In genomic region chr12:27179399-27180214, GRCh38 we compare ENCODE assay signal across 9 cellular contexts.
DNase-seq lines count a peak whose midpoint lies in the region; ATAC-seq and TF ChIP-seq lines count a peak whose summit lies in the region.
"Had no signal": no experiment of that assay in that cellular context is flagged by ENCODE, and none has a peak within 500 bp of the region (broad histone marks: within the 10 kb centered on the region; RNA-seq: fewer than 3 reads in every experiment).

No MANE protein-coding gene starts in this region.

- H3K27ac ChIP-seq in HUES64 (ENCODE audit: low read depth, low read length), result peak overlapping the region; percentile 37; the same call in 1 of the 2 replicates
- peak overlapping the region; percentile 67 to 85 (median 78) for H3K27ac ChIP-seq in gastroesophageal sphincter
- peak overlapping the region; percentile 99 for H3K27ac ChIP-seq in smooth muscle cell (ENCODE audit: low read depth)
- H3K27ac ChIP-seq in OCI-LY7 (ENCODE audit: low read depth, low read length, poor library complexity, severe bottlenecking), result no peak overlapping the region
- H3K27ac ChIP-seq: cardiac muscle cell had no signal

- H3K4me1 ChIP-seq in HUES64 (ENCODE audit: insufficient read depth, low read length), result peaks cover 9% of the 10 kb centered on the region; the same call in 1 of the 2 replicates
- H3K4me1 ChIP-seq in gastroesophageal sphincter, result peaks cover 9 to 35% (median 12%) of the 10 kb centered on the region in 3 donors
- peaks cover 33% of the 10 kb centered on the region for H3K4me1 ChIP-seq in smooth muscle cell (ENCODE audit: low read depth)
- no peaks in the 10 kb centered on the region for H3K4me1 ChIP-seq in OCI-LY7 (ENCODE audit: insufficient read depth, low read length, poor library complexity, severe bottlenecking)

- H4K20me1 ChIP-seq in smooth muscle cell (ENCODE audit: low read depth), result no peaks in the 10 kb centered on the region
- H4K20me1 ChIP-seq in OCI-LY7 (ENCODE audit: insufficient read depth, low read length), result no peaks in the 10 kb centered on the region

- intact Hi-C loops in activated CD4-positive, alpha-beta T cell treated with anti-CD3 and anti-CD28 coated beads for 36 hours (cut with DNase I, micrococcal nuclease), result loop anchor here (1.0 to 10.0 kb wide), 8 partner anchors 29 to 643 kb away; partner anchors contain the start of genes FGFR1OP2 (in 1 of the 2), INTS13 (in 1 of the 2), STK38L (in 1 of the 2) and TM7SF3 (in 1 of the 2)
- intact Hi-C loops in activated B cell treated with CpG ODN at 0.5 μM for 24 hours (cut with micrococcal nuclease) (loop anchor here (1.0 to 2.0 kb wide), 2 partner anchors 41 to 65 kb away; partner anchors contain the start of gene STK38L), OCI-LY7 (cut with micrococcal nuclease; ENCODE audit: unreplicated experiment) (no loop called here)

- no peaks in the 10 kb centered on the region for H3K9me3 Mint-ChIP-seq in activated CD4-positive, alpha-beta T cell treated with anti-CD3 and anti-CD28 coated beads for 36 hours (ENCODE audit: low read depth)
- no peaks in the 10 kb centered on the region for H3K9me3 Mint-ChIP-seq in activated B cell treated with CpG ODN at 0.5 μM for 24 hours

- no TSS peak for BruUV-seq in OCI-LY7 (replicated peaks; lab: Mats Ljungman, UMichigan)

- no peak for TF ChIP-seq CTCF in activated B cell treated with CpG ODN at 0.5 μM for 24 hours (IDR thresholded peaks at IDR 0.05)
- no peak for TF ChIP-seq CTCF in gastroesophageal sphincter (IDR thresholded peaks at IDR 0.05)
- no peak for TF ChIP-seq CTCF in smooth muscle cell (IDR thresholded peaks at IDR 0.05; ENCODE audit: borderline replicate concordance, insufficient read depth, poor library complexity, severe bottlenecking)
- no peak for TF ChIP-seq CTCF in OCI-LY7 (conservative IDR thresholded peaks at IDR 0.05; ENCODE audit: low read length)

- H3K27me3 ChIP-seq in HUES64 (ENCODE audit: insufficient read depth, low read length), result no peaks in the 10 kb centered on the region
- H3K27me3 ChIP-seq in gastroesophageal sphincter, result no peaks in the 10 kb centered on the region
- no peaks in the 10 kb centered on the region for H3K27me3 ChIP-seq in smooth muscle cell (ENCODE audit: low read depth)

- H3K4me3 ChIP-seq in HUES64 (ENCODE audit: low read length) (no peak overlapping the region), gastroesophageal sphincter (no peak overlapping the region), smooth muscle cell (no peak overlapping the region), OCI-LY7 (ENCODE audit: low read depth, low read length, poor library complexity, severe bottlenecking) (no peak overlapping the region)
- H3K4me3 ChIP-seq: cardiac muscle cell had no signal

- no peaks in the 10 kb centered on the region for H3K27me3 Mint-ChIP-seq in activated CD4-positive, alpha-beta T cell treated with anti-CD3 and anti-CD28 coated beads for 36 hours
- H3K27me3 Mint-ChIP-seq in activated B cell treated with CpG ODN at 0.5 μM for 24 hours, result no peaks in the 10 kb centered on the region

- peak; percentile 58 for DNase-seq in activated CD4-positive, alpha-beta T cell treated with anti-CD3 and anti-CD28 coated beads for 36 hours
- DNase-seq in activated CD4-positive, alpha-beta T cell treated with anti-CD3 and anti-CD28 coated beads, Interleukin-2, amount 50 U/mL, for 1 hour, result no peak
- DNase-seq in activated B cell treated with CpG ODN at 0.5 μM for 24 hours, result no peak
- DNase-seq in smooth muscle cell (lab: John Stamatoyannopoulos, UW; ENCODE audit: unreplicated experiment), result no peak
- no peak for DNase-seq in OCI-LY7 (ENCODE audit: low spot score)

- WGBS in HUES64, result 84% methylated on average over 6 of the region's 6 CpGs
- WGBS in gastroesophageal sphincter (ENCODE audit: low coverage in 1 of 2), 2 donors, result 67 to 70% methylated on average over 6 of the region's 6 CpGs
- 19% methylated on average over 6 of the region's 6 CpGs for WGBS in smooth muscle cell (ENCODE audit: low lambda C conversion rate)

- H3K9ac ChIP-seq in HUES64 (ENCODE audit: low read depth, low read length) (peak overlapping the region; percentile 17; the same call in 1 of the 2 replicates), smooth muscle cell (ENCODE audit: low read depth) (peak overlapping the region; percentile 85)

- no peaks in the 10 kb centered on the region for H3K36me3 ChIP-seq in HUES64 (ENCODE audit: insufficient read depth, low read length)
- H3K36me3 ChIP-seq in gastroesophageal sphincter, result no peaks in the 10 kb centered on the region
- no peaks in the 10 kb centered on the region for H3K36me3 ChIP-seq in smooth muscle cell (ENCODE audit: low read depth)
- no peaks in the 10 kb centered on the region for H3K36me3 ChIP-seq in OCI-LY7 (ENCODE audit: insufficient read depth, low read length)
- H3K36me3 ChIP-seq: cardiac muscle cell had no signal

- peak overlapping the region; percentile 7 for H3K4me3 Mint-ChIP-seq in activated CD4-positive, alpha-beta T cell treated with anti-CD3 and anti-CD28 coated beads for 36 hours
- peak overlapping the region; percentile 46 for H3K4me3 Mint-ChIP-seq in activated B cell treated with CpG ODN at 0.5 μM for 24 hours

- peaks cover 40% of the 10 kb centered on the region for H3F3A ChIP-seq in smooth muscle cell (ENCODE audit: low read depth)

- CTCF ChIA-PET in activated CD4-positive, alpha-beta T cell treated with anti-CD3 and anti-CD28 coated beads for 36 hours (lab: Charles Lee), result interaction anchor here (0.6 to 1.6 kb wide), 8 partner anchors 13 to 647 kb away, joined by 3 to 6 read pairs (median 3); no protein-coding TSS in a partner anchor
- CTCF ChIA-PET in activated B cell treated with CpG ODN at 0.5 μM for 24 hours (lab: Charles Lee) (interaction anchor here (1.0 to 1.1 kb wide), 2 partner anchors 64 to 126 kb away, joined by 3 read pairs; partner anchors contain the start of gene STK38L), OCI-LY7 (lab: Charles Lee; ENCODE audit: unreplicated experiment) (no interaction called here)

- H3K79me2 ChIP-seq in smooth muscle cell (ENCODE audit: low read depth) (no peaks in the 10 kb centered on the region), OCI-LY7 (ENCODE audit: insufficient read depth, low read depth, low read length) (no peaks in the 10 kb centered on the region)

- peak; percentile 95 for ATAC-seq in activated CD4-positive, alpha-beta T cell treated with anti-CD3 and anti-CD28 coated beads for 36 hours
- ATAC-seq in GM21737 (IDR thresholded peaks at IDR 0.05; ENCODE audit: unreplicated experiment) (peak; percentile 86), activated B cell treated with CpG ODN at 0.5 μM for 24 hours (ENCODE audit: low read depth) (peak; percentile 97), gastroesophageal sphincter (peak; percentile 95)

- H3K9me2 ChIP-seq in OCI-LY7 (ENCODE audit: insufficient read depth, low read length), result no peaks in the 10 kb centered on the region

- H3K4me1 Mint-ChIP-seq in activated CD4-positive, alpha-beta T cell treated with anti-CD3 and anti-CD28 coated beads for 36 hours, result peaks cover 41% of the 10 kb centered on the region
- peaks cover 18% of the 10 kb centered on the region for H3K4me1 Mint-ChIP-seq in activated B cell treated with CpG ODN at 0.5 μM for 24 hours

- H3K4me2 ChIP-seq in smooth muscle cell (peak overlapping the region; percentile 75), OCI-LY7 (ENCODE audit: low read length) (no peak overlapping the region)

- TF ChIP-seq EP300 in gastroesophageal sphincter (IDR thresholded peaks at IDR 0.05), result no peak

- peak overlapping the region; percentile 90 for H3K27ac Mint-ChIP-seq in activated CD4-positive, alpha-beta T cell treated with anti-CD3 and anti-CD28 coated beads for 36 hours
- H3K27ac Mint-ChIP-seq in activated B cell treated with CpG ODN at 0.5 μM for 24 hours, result peak overlapping the region; percentile 65

- H3K9me3 ChIP-seq in HUES64 (ENCODE audit: insufficient read depth, low read depth, low read length) (no peaks in the 10 kb centered on the region), gastroesophageal sphincter (no peaks in the 10 kb centered on the region), smooth muscle cell (replicated peaks; ENCODE audit: low read depth) (no peaks in the 10 kb centered on the region), OCI-LY7 (ENCODE audit: low read length) (no peaks in the 10 kb centered on the region)

- POLR2A ChIA-PET in activated CD4-positive, alpha-beta T cell treated with anti-CD3 and anti-CD28 coated beads for 36 hours (lab: Charles Lee), result interaction anchor here (0.6 to 1.2 kb wide), 3 partner anchors 11 to 127 kb away, joined by 3 to 4 read pairs (median 4); no protein-coding TSS in a partner anchor
- POLR2A ChIA-PET in activated B cell treated with CpG ODN at 0.5 μM for 24 hours (lab: Charles Lee) (interaction anchor here (1.2 kb wide), 1 partner anchor 42 kb away, joined by 3 read pairs; no protein-coding TSS in a partner anchor), OCI-LY7 (lab: Charles Lee) (interaction anchor here (0.6 to 0.8 kb wide), 3 partner anchors 21 to 611 kb away, joined by 3 read pairs; no protein-coding TSS in a partner anchor)

- H2AFZ ChIP-seq in smooth muscle cell (ENCODE audit: low read depth), result no peak overlapping the region
- no peak overlapping the region for H2AFZ ChIP-seq in OCI-LY7 (ENCODE audit: low read length)

- H3K36me3 Mint-ChIP-seq in activated CD4-positive, alpha-beta T cell treated with anti-CD3 and anti-CD28 coated beads for 36 hours (ENCODE audit: low read depth), result no peaks in the 10 kb centered on the region
- H3K36me3 Mint-ChIP-seq in activated B cell treated with CpG ODN at 0.5 μM for 24 hours (ENCODE audit: low read depth), result no peaks in the 10 kb centered on the region

- no peak for TF ChIP-seq POLR2A in gastroesophageal sphincter (IDR thresholded peaks at IDR 0.05)
